Comparison of ENCODE assay signal across 25 cellular contexts in genomic region chr7:21999896-22000295, GRCh38. TPM values are rescaled to one million over a fixed set of nuclear protein-coding genes. Genes with fewer than 3 reads are reported as not detected.
A peak's percentile ranks its signal among the peaks of the same experiment; 100 is the strongest.
DNase-seq lines count a peak whose midpoint lies in the region; ATAC-seq, FAIRE-seq and TF ChIP-seq lines count a peak whose summit lies in the region.
"Had no signal": no experiment of that assay in that cellular context is flagged by ENCODE, and none has a peak within 500 bp of the region (broad histone marks: within the 10 kb centered on the region; RNA-seq: fewer than 3 reads in every experiment).

No MANE protein-coding gene starts in this region.

- H3K9me3 ChIP-seq in keratinocyte (ENCODE audit: control insufficient read depth, low read depth, low read length) = no peaks in the 10 kb centered on the region
- H3K9me3 ChIP-seq: left lung, Peyer's patch had no signal

- no peaks in the 10 kb centered on the region for H3K27me3 ChIP-seq in keratinocyte (ENCODE audit: control insufficient read depth, extremely low read depth, insufficient read depth, low read length)
- H3K27me3 ChIP-seq: left lung, Peyer's patch had no signal

- H3K27ac ChIP-seq in keratinocyte (ENCODE audit: control insufficient read depth, insufficient read depth, low read length) = no peak overlapping the region
- H3K27ac ChIP-seq: left lung, Peyer's patch, skin epidermis had no signal

- no peaks in the 10 kb centered on the region for H4K20me1 ChIP-seq in keratinocyte (ENCODE audit: control insufficient read depth, extremely low read depth, insufficient read depth, low read length)

- H3K79me2 ChIP-seq in keratinocyte (ENCODE audit: control insufficient read depth, insufficient read depth, low read length) = no peaks in the 10 kb centered on the region

- no peak overlapping the region for H3K9ac ChIP-seq in keratinocyte (ENCODE audit: control insufficient read depth, extremely low read depth, insufficient read depth, low read length)

- H3K4me1 ChIP-seq in keratinocyte (ENCODE audit: control insufficient read depth, extremely low read depth, insufficient read depth, low read length) = peaks cover 22% of the 10 kb centered on the region

- peak; percentile 80 for DNase-seq in HS-5 (ENCODE audit: low read depth)
- DNase-seq in MV-4-11 (lab: John Stamatoyannopoulos, UW) = peak; percentile 89
- peak; percentile 13 for DNase-seq in astrocyte of the spinal cord (ENCODE audit: low read depth, low spot score)
- peak; percentile 7 for DNase-seq in keratinocyte (ENCODE audit: low read depth, low spot score)
- DNase-seq in Right ventricle myocardium superior = no peak
- DNase-seq in NCI-H187 (lab: John Stamatoyannopoulos, UW) = no peak
- DNase-seq: activated CD4-positive, alpha-beta T cell treated with anti-CD3 and anti-CD28 coated beads, Interleukin-2, amount 50 U/mL, for 4 hours; activated naive CD4-positive, alpha-beta T cell treated with anti-CD3 and anti-CD28 coated beads, Interleukin-2, amount 50 U/mL, for 16 hours; anterior cingulate cortex; CD4-positive, alpha-beta memory T cell; foreskin melanocyte; left lung; naive thymus-derived CD8-positive, alpha-beta T cell; NCI-H1436 treated with DMSO at 0.1 percent for 48 hours; NCI-H510A treated with DMSO at 0.1 percent for 48 hours; NK-92 treated with Interleukin-12 subunit alpha and Interleukin-12 subunit beta, amount 100 ng/mL, for 24 hours; Peyer's patch; T-helper 9 cell had no signal

- H3K4me3 ChIP-seq in astrocyte of the spinal cord (ENCODE audit: low read depth, low read length) (no peak overlapping the region), keratinocyte (ENCODE audit: control insufficient read depth in 2 of 3, extremely low read depth in 1 of 3, insufficient read depth in 2 of 3, low read depth in 1 of 3, low read length in 3 of 3) (no peak overlapping the region)
- H3K4me3 ChIP-seq: left lung, Peyer's patch, skin epidermis had no signal

- TF ChIP-seq POLR2A in GM18505 (IDR thresholded peaks at IDR 0.05; ENCODE audit: borderline replicate concordance, extremely low read depth, insufficient read depth, insufficient read length) = no peak

- no peaks in the 10 kb centered on the region for H3K36me3 ChIP-seq in keratinocyte (ENCODE audit: control insufficient read depth in 2 of 2, extremely low read depth in 1 of 2, insufficient read depth in 2 of 2, low read length in 2 of 2)
- H3K36me3 ChIP-seq: left lung, Peyer's patch had no signal

- no peak overlapping the region for H3K4me2 ChIP-seq in keratinocyte (ENCODE audit: control insufficient read depth, extremely low read depth, insufficient read depth, low read depth, low read length)

- FAIRE-seq in keratinocyte (lab: Jason Lieb, UNC) = no peak
- FAIRE-seq: endothelial cell of umbilical vein, G401.6, H1, HepG2 had no signal

- intact Hi-C loops in Right ventricle myocardium superior (cut with DNase I) = no loop called here

- no peak overlapping the region for H2AFZ ChIP-seq in keratinocyte (ENCODE audit: control insufficient read depth, low read length)

- in situ Hi-C loops in astrocyte of the spinal cord (cut with HindIII; ENCODE audit: low sequenced_read_pairs) = no loop called here

- ATAC-seq in Right ventricle myocardium superior (ENCODE audit: poor library complexity) (no peak), GM18505 (IDR thresholded peaks at IDR 0.05; ENCODE audit: unreplicated experiment) (no peak)
- ATAC-seq: HepG2; left lung; naive thymus-derived CD8-positive, alpha-beta T cell; WTC11 had no signal

- no peak for TF ChIP-seq CTCF in astrocyte of the spinal cord (IDR thresholded peaks at IDR 0.05; ENCODE audit: low read depth, low read length)
- no peak for TF ChIP-seq CTCF in keratinocyte (optimal IDR thresholded peaks at IDR 0.05 in 1 of 3, IDR thresholded peaks at IDR 0.05 in 1 of 3, conservative IDR thresholded peaks at IDR 0.05 in 1 of 3; ENCODE audit: extremely low read depth in 1 of 3, insufficient read depth in 2 of 3, low read length in 3 of 3)

- H3K9me1 ChIP-seq in keratinocyte (ENCODE audit: control insufficient read depth, extremely low read depth, insufficient read depth, low read length) = no peaks in the 10 kb centered on the region

- dilution Hi-C loops in keratinocyte (cut with MboI; ENCODE audit: extremely low pct_ligation_motif_present, low sequenced_read_pairs) = no loop called here

RNA-seq across cellular contexts. Expression of gene CDCA7L, which starts 54.2 kb away (rescaled TPM):
- 11.8 to 31.8 TPM (median 30.0 TPM) in 3 replicates for polyA plus RNA-seq in keratinocyte
- 10.3 TPM for polyA plus RNA-seq in keratinocyte (2011; ENCODE audit: low read depth)
- polyA plus RNA-seq in keratinocyte (2011; cell fraction: cytosol; rRNA removed) = 18.4 and 24.2 TPM in 2 replicates
- polyA plus RNA-seq in keratinocyte (2011; cell fraction: nucleus; rRNA removed) = 18.6 and 19.7 TPM in 2 replicates
- 5.9 and 22.2 TPM in 2 replicates for polyA plus RNA-seq in keratinocyte (2012; ENCODE audit: low replicate concordance)
- 12.9 to 66.0 TPM (median 44.4 TPM) in 3 replicates for polyA minus RNA-seq in keratinocyte
- 19.2 TPM for polyA minus RNA-seq in keratinocyte (2011; cell fraction: cytosol; rRNA and poly(A)+ RNA removed)
- 11.8 and 19.8 TPM in 2 replicates for polyA minus RNA-seq in keratinocyte (2011; cell fraction: nucleus; rRNA and poly(A)+ RNA removed)
- 62.5 TPM for total RNA-seq in Right ventricle myocardium superior

Comparison
In these comparisons a context has a peak if more than half of its experiments do, and no peak if none do; other contexts are left out.
1. DNase-seq: peak in HS-5 (single experiment), MV-4-11 (single experiment), astrocyte of the spinal cord (single experiment) and keratinocyte (single experiment); none in Right ventricle myocardium superior (single experiment) and NCI-H187 (0 of 2).